ENCODE assay signal across 11 cellular contexts in the genomic region with DNA sequence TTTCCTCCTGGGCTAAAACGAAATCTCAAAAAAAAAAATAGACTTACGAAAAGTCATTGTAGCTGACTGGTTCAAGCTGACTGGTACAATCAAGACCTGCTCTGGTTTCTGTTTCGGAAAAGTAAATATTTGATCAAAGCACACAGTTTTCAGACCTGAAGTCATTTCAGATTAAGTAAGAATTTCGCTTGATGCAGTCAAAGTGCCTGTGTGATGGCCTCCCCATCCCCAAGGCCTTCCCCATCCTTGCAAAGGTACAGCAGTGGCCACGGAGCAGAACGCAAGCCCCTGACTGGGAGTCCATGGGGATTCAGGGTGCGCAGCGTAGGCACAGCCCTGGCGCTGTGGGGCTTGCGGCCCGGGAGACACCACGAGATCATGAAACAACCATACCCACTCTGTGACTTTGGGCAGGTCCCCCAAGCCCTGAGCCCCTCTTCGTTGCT. TPM values are rescaled to one million over a fixed set of nuclear protein-coding genes. Genes with fewer than 3 reads are reported as not detected.
DNase-seq lines count a peak whose midpoint lies in the region; ATAC-seq, FAIRE-seq and TF ChIP-seq lines count a peak whose summit lies in the region.
"Had no signal": no experiment of that assay in that cellular context is flagged by ENCODE, and none has a peak within 500 bp of the region (broad histone marks: within the 10 kb centered on the region; RNA-seq: fewer than 3 reads in every experiment).

No MANE protein-coding gene starts in this region.

- no peaks in the 10 kb centered on the region for H3K36me3 ChIP-seq in Panc1 (ENCODE audit: control insufficient read depth, insufficient read depth, low read length)
- peaks cover 11 to 41% of the 10 kb centered on the region in 2 experiments for H3K36me3 ChIP-seq in HepG2 (replicated peaks in 1 of 2; ENCODE audit: control insufficient read depth in 1 of 2, insufficient read depth in 2 of 2, low read length in 2 of 2)

- intact Hi-C loops in Panc1 (cut with micrococcal nuclease; ENCODE audit: unreplicated experiment) (no loop called here), HepG2 (cut with micrococcal nuclease; ENCODE audit: unreplicated experiment) (no loop called here)

- H3K4me3 Mint-ChIP-seq in activated naive CD8-positive, alpha-beta T cell treated with anti-CD3 and anti-CD28 coated beads, Interleukin-2, amount 10 ng/mL, durations not matched to agents 7 days and 5 days: peak overlapping the region; percentile 5
- no peak overlapping the region for H3K4me3 Mint-ChIP-seq in activated naive CD8-positive, alpha-beta T cell treated with anti-CD3 and anti-CD28 coated beads for 36 hours
- peak overlapping the region; percentile 12 for H3K4me3 Mint-ChIP-seq in type B pancreatic cell

- H3K9me3 Mint-ChIP-seq in activated naive CD8-positive, alpha-beta T cell treated with anti-CD3 and anti-CD28 coated beads, Interleukin-2, amount 10 ng/mL, durations not matched to agents 7 days and 5 days: no peaks in the 10 kb centered on the region
- no peaks in the 10 kb centered on the region for H3K9me3 Mint-ChIP-seq in activated naive CD8-positive, alpha-beta T cell treated with anti-CD3 and anti-CD28 coated beads for 36 hours
- H3K9me3 Mint-ChIP-seq in type B pancreatic cell: no peaks in the 10 kb centered on the region

- TF ChIP-seq CTCF in Panc1 (IDR thresholded peaks at IDR 0.05): no peak
- no peak for TF ChIP-seq CTCF in HepG2 (CRISPR knock-in tag; IDR thresholded peaks at IDR 0.05)
- TF ChIP-seq CTCF in type B pancreatic cell (conservative IDR thresholded peaks at IDR 0.05): no peak

- TF ChIP-seq EP300 in HepG2 (IDR thresholded peaks at IDR 0.05; ENCODE audit: low read depth in 2 of 2, low read length in 2 of 2): no peak
- TF ChIP-seq EP300 in HepG2 (CRISPR knock-in tag; IDR thresholded peaks at IDR 0.05; ENCODE audit: borderline replicate concordance): no peak

- peak; percentile 62 for FAIRE-seq in HepG2 (lab: Jason Lieb, UNC)

- H3K27ac ChIP-seq in Panc1 (ENCODE audit: low read length) (0 out of 2 replicates have a peak overlapping the region, but pooled peaks have one; percentile 23), HepG2 (ENCODE audit: extremely low read length, insufficient read depth, low read length) (peak overlapping the region; percentile 56)

- H3K4me1 ChIP-seq in Panc1 (ENCODE audit: control insufficient read depth, insufficient read depth, low read length): peaks cover 9% of the 10 kb centered on the region
- H3K4me1 ChIP-seq in HepG2 (ENCODE audit: insufficient read depth, low read length): peaks cover 97% of the 10 kb centered on the region

- BruUV-seq in Panc1 (replicated peaks; lab: Mats Ljungman, UMichigan) (no TSS peak), HepG2 (replicated peaks; lab: Mats Ljungman, UMichigan) (no TSS peak)

- H3K79me2 ChIP-seq in HepG2 (ENCODE audit: insufficient read depth, low read length): peaks cover 84% of the 10 kb centered on the region

- TF ChIP-seq POLR2A in HepG2 (IDR thresholded peaks at IDR 0.05; ENCODE audit: insufficient read depth in 1 of 2, low read depth in 2 of 2, low read length in 2 of 2): no peak

- H3K36me3 Mint-ChIP-seq in activated naive CD8-positive, alpha-beta T cell treated with anti-CD3 and anti-CD28 coated beads, Interleukin-2, amount 10 ng/mL, durations not matched to agents 7 days and 5 days: no peaks in the 10 kb centered on the region
- H3K36me3 Mint-ChIP-seq in activated naive CD8-positive, alpha-beta T cell treated with anti-CD3 and anti-CD28 coated beads for 36 hours: no peaks in the 10 kb centered on the region
- peaks cover 8% of the 10 kb centered on the region for H3K36me3 Mint-ChIP-seq in type B pancreatic cell

- peaks cover 43% of the 10 kb centered on the region for H4K20me1 ChIP-seq in HepG2 (ENCODE audit: insufficient read depth, low read length)

- no peak for DNase-seq in activated naive CD8-positive, alpha-beta T cell treated with anti-CD3 and anti-CD28 coated beads, Interleukin-2, amount 10 ng/mL, durations not matched to agents 7 days and 5 days
- no peak for DNase-seq in activated naive CD8-positive, alpha-beta T cell treated with anti-CD3 and anti-CD28 coated beads for 36 hours
- DNase-seq in Panc1 (ENCODE audit: low read depth, low spot score) (peak; percentile 46), HepG2 (ENCODE audit: low spot score) (peak; percentile 78), type B pancreatic cell (ENCODE audit: extremely low spot score, unreplicated experiment) (no peak), midbrain (lab: John Stamatoyannopoulos, UW) (no peak)
- DNase-seq in activated CD4-positive, alpha-beta T cell treated with anti-CD3 and anti-CD28 coated beads for 4 hours: no peak
- DNase-seq: COR-L47, left ventricle myocardium superior, NCI-H526 had no signal

- H3K9ac ChIP-seq in HepG2 (ENCODE audit: insufficient read depth, low read depth, low read length): no peak overlapping the region

- peaks cover 3% of the 10 kb centered on the region for H3K4me1 Mint-ChIP-seq in activated naive CD8-positive, alpha-beta T cell treated with anti-CD3 and anti-CD28 coated beads, Interleukin-2, amount 10 ng/mL, durations not matched to agents 7 days and 5 days
- H3K4me1 Mint-ChIP-seq in activated naive CD8-positive, alpha-beta T cell treated with anti-CD3 and anti-CD28 coated beads for 36 hours: peaks cover 8% of the 10 kb centered on the region
- peaks cover 40% of the 10 kb centered on the region for H3K4me1 Mint-ChIP-seq in type B pancreatic cell (ENCODE audit: unreplicated experiment)

- H3K9me3 ChIP-seq in Panc1 (ENCODE audit: control insufficient read depth, insufficient read depth, low read depth, low read length) (no peaks in the 10 kb centered on the region), HepG2 (ENCODE audit: low read length) (no peaks in the 10 kb centered on the region)

- POLR2A ChIA-PET in activated naive CD8-positive, alpha-beta T cell treated with anti-CD3 and anti-CD28 coated beads, Interleukin-2, amount 10 ng/mL, durations not matched to agents 7 days and 5 days (lab: Charles Lee): interaction anchor here (0.6 kb wide), 1 partner anchor 439 kb away, joined by 6 read pairs; no protein-coding TSS in a partner anchor
- POLR2A ChIA-PET in Panc1 (lab: Charles Lee) (interaction anchor here (0.6 kb wide), 1 partner anchor 334 kb away, joined by 7 read pairs; no protein-coding TSS in a partner anchor), HepG2 (lab: Yijun Ruan, JAX) (interaction anchor here (0.8 to 3.6 kb wide), 5 partner anchors 15 to 412 kb away, joined by 3 to 30 read pairs (median 5); a partner anchor contains a TSS)

- no peak for ATAC-seq in activated naive CD8-positive, alpha-beta T cell treated with anti-CD3 and anti-CD28 coated beads, Interleukin-2, amount 10 ng/mL, durations not matched to agents 7 days and 5 days (ENCODE audit: low read depth)
- ATAC-seq in Panc1 (peak; percentile 56), HepG2 (peak; percentile 74), HG02973 (IDR thresholded peaks at IDR 0.05; ENCODE audit: unreplicated experiment) (no peak)

- no peaks in the 10 kb centered on the region for H3K27me3 ChIP-seq in Panc1 (ENCODE audit: control insufficient read depth, insufficient read depth, low read length)
- no peaks in the 10 kb centered on the region for H3K27me3 ChIP-seq in HepG2 (ENCODE audit: control insufficient read depth in 1 of 2, insufficient read depth in 2 of 2, low read length in 2 of 2)

- no peak overlapping the region for H2AFZ ChIP-seq in HepG2 (ENCODE audit: low read length)

- H3K4me2 ChIP-seq in HepG2 (ENCODE audit: low read depth, low read length): peak overlapping the region; percentile 50

- TF ChIP-seq RAD21 in HepG2 (CRISPR knock-in tag; IDR thresholded peaks at IDR 0.05): no peak

- H3K4me3 ChIP-seq in Panc1 (ENCODE audit: low read depth in 2 of 2, low read length in 2 of 2) (peak overlapping the region in 1 of 2 experiments; percentile 3; a peak in 2 of 4 replicates), HepG2 (replicated peaks in 1 of 3; ENCODE audit: insufficient read depth in 1 of 3, low read depth in 2 of 3, low read length in 3 of 3) (no peak overlapping the region; a peak in 2 of 6 replicates)

- no peak overlapping the region for H3K27ac Mint-ChIP-seq in activated naive CD8-positive, alpha-beta T cell treated with anti-CD3 and anti-CD28 coated beads, Interleukin-2, amount 10 ng/mL, durations not matched to agents 7 days and 5 days
- no peak overlapping the region for H3K27ac Mint-ChIP-seq in activated naive CD8-positive, alpha-beta T cell treated with anti-CD3 and anti-CD28 coated beads for 36 hours
- peak overlapping the region; percentile 10 for H3K27ac Mint-ChIP-seq in type B pancreatic cell

- peaks cover 4% of the 10 kb centered on the region for H3K27me3 Mint-ChIP-seq in activated naive CD8-positive, alpha-beta T cell treated with anti-CD3 and anti-CD28 coated beads, Interleukin-2, amount 10 ng/mL, durations not matched to agents 7 days and 5 days
- H3K27me3 Mint-ChIP-seq in activated naive CD8-positive, alpha-beta T cell treated with anti-CD3 and anti-CD28 coated beads for 36 hours: no peaks in the 10 kb centered on the region
- H3K27me3 Mint-ChIP-seq in type B pancreatic cell: no peaks in the 10 kb centered on the region

- CTCF ChIA-PET in Panc1 (lab: Charles Lee) (no interaction called here), HepG2 (lab: Yijun Ruan, JAX; ENCODE audit: low intra/inter-chr PET ratio, low total read pairs) (no interaction called here)

- in situ Hi-C loops in Panc1 (cut with HindIII; ENCODE audit: low pct_unique_long_range_greater_than_20kb, low sequenced_read_pairs) (no loop called here), HepG2 (cut with HindIII; ENCODE audit: extremely low pct_ligation_motif_present, low pct_unique_long_range_greater_than_20kb) (no loop called here)

- 33% methylated on average over 6 of the region's 13 CpGs for WGBS in HepG2 (ENCODE audit: low lambda C conversion rate)

RNA-seq across cellular contexts. Expression of a gene that starts 29.2 kb away (rescaled TPM):
- under 1 TPM; 0.28 to 0.60 TPM for total RNA-seq in activated naive CD8-positive, alpha-beta T cell treated with anti-CD3 and anti-CD28 coated beads, Interleukin-2, amount 10 ng/mL, durations not matched to agents 7 days and 5 days
- under 1 TPM; 0.12 to 0.25 TPM for total RNA-seq in activated naive CD8-positive, alpha-beta T cell treated with anti-CD3 and anti-CD28 coated beads for 36 hours
- total RNA-seq in Panc1 (2021; ENCODE audit: unreplicated experiment): 33.2 TPM
- polyA plus RNA-seq in Panc1 (2012; ENCODE audit: insufficient read length): 22.3 TPM
- 1.1 and 1.4 TPM in 2 replicates for total RNA-seq in HepG2 (2016; rRNA removed; fragmentation: Illumina TruSeq; extraction: Trizol)
- 1.0 and 1.2 TPM in 2 replicates for total RNA-seq in HepG2 (2016; cell fraction: cytosol; rRNA removed; fragmentation: Illumina TruSeq; extraction: Trizol; ENCODE audit: low read depth)
- 1.4 and 1.5 TPM in 2 replicates for total RNA-seq in HepG2 (2016; cell fraction: insoluble cytoplasmic fraction; rRNA removed; fragmentation: Illumina TruSeq; extraction: Trizol)
- 2.7 and 2.9 TPM in 2 replicates for total RNA-seq in HepG2 (2016; cell fraction: membrane; rRNA removed; fragmentation: Illumina TruSeq; extraction: Trizol)
- total RNA-seq in HepG2 (2016; cell fraction: nucleus; rRNA removed; fragmentation: Illumina TruSeq; extraction: Trizol): 1.1 and 1.9 TPM in 2 replicates
- 94.7 and 113 TPM in 2 replicates for polyA plus RNA-seq in HepG2 (2011; rRNA removed)
- 101 and 112 TPM in 2 replicates for polyA plus RNA-seq in HepG2 (2011; cell fraction: cytosol; rRNA removed)
- 181 and 188 TPM in 2 replicates for polyA plus RNA-seq in HepG2 (2011; cell fraction: nucleus; rRNA removed)
- polyA plus RNA-seq in HepG2 (2012): 46.0 and 71.6 TPM in 2 replicates
- 0.27 and 0.52 TPM in 2 replicates for polyA plus RNA-seq in HepG2 (2016; cell fraction: cytosol; fragmentation: Illumina TruSeq; extraction: Trizol; ENCODE audit: low read depth)
- 1.4 TPM in 2 replicates for polyA plus RNA-seq in HepG2 (2016; cell fraction: insoluble cytoplasmic fraction; fragmentation: Illumina TruSeq; extraction: Trizol; ENCODE audit: low read depth)
- 0.68 and 0.92 TPM in 2 replicates for polyA plus RNA-seq in HepG2 (2016; cell fraction: membrane; fragmentation: Illumina TruSeq; extraction: Trizol; ENCODE audit: low read depth)
- polyA plus RNA-seq in HepG2 (2016; cell fraction: nucleus; fragmentation: Illumina TruSeq; extraction: Trizol; ENCODE audit: insufficient read depth, low read depth): 1.1 and 1.9 TPM in 2 replicates
- 10.5 and 261 TPM in 2 replicates for polyA minus RNA-seq in HepG2 (2011; rRNA and poly(A)+ RNA removed; ENCODE audit: low replicate concordance)
- 111 and 123 TPM in 2 replicates for polyA minus RNA-seq in HepG2 (2011; cell fraction: cytosol; rRNA and poly(A)+ RNA removed)
- polyA minus RNA-seq in HepG2 (2011; cell fraction: nucleus; rRNA and poly(A)+ RNA removed): 241 and 251 TPM in 2 replicates
- 22.9 and 56.2 TPM in 2 replicates for total RNA-seq in type B pancreatic cell (ENCODE audit: low replicate concordance)

Comparison
In these comparisons a context has a peak if more than half of its experiments do, and no peak if none do; other contexts are left out.
1. ATAC-seq: peak in Panc1 (single experiment) and HepG2 (single experiment); none in activated naive CD8-positive, alpha-beta T cell treated with anti-CD3 and anti-CD28 coated beads, Interleukin-2, amount 10 ng/mL, durations not matched to agents 7 days and 5 days (single experiment) and HG02973 (single experiment).
2. DNase-seq: peak in Panc1 (single experiment) and HepG2 (single experiment); none in activated naive CD8-positive, alpha-beta T cell treated with anti-CD3 and anti-CD28 coated beads, Interleukin-2, amount 10 ng/mL, durations not matched to agents 7 days and 5 days (single experiment), activated naive CD8-positive, alpha-beta T cell treated with anti-CD3 and anti-CD28 coated beads for 36 hours (single experiment), type B pancreatic cell (single experiment), activated CD4-positive, alpha-beta T cell treated with anti-CD3 and anti-CD28 coated beads for 4 hours (0 of 2) and midbrain (single experiment).